ENCODE assay signal across 32 cellular contexts in genomic region chr3:100562224-100562857, GRCh38. TPM values are rescaled to one million over a fixed set of nuclear protein-coding genes. Genes with fewer than 3 reads are reported as not detected.
DNase-seq lines count a peak whose midpoint lies in the region; ATAC-seq, FAIRE-seq and TF ChIP-seq lines count a peak whose summit lies in the region.
"Had no signal": no experiment of that assay in that cellular context is flagged by ENCODE, and none has a peak within 500 bp of the region (broad histone marks: within the 10 kb centered on the region; RNA-seq: fewer than 3 reads in every experiment).

No MANE protein-coding gene starts in this region.

- H3K9me3 ChIP-seq in A673 (ENCODE audit: low read depth, low read length, poor library complexity, severe bottlenecking) (no peaks in the 10 kb centered on the region), HUES48 (ENCODE audit: control insufficient read depth, insufficient read depth, low read length) (no peaks in the 10 kb centered on the region), right lobe of liver (no peaks in the 10 kb centered on the region), kidney (ENCODE audit: control insufficient read depth in 1 of 2, low read length in 2 of 2) (no peaks in the 10 kb centered on the region)
- H3K9me3 ChIP-seq: adrenal gland; BLaER1 treated with 17β-estradiol and CSF1 and Interleukin-3, amounts not matched to agents 10 nM and 100 nM; gastroesophageal sphincter; sigmoid colon had no signal

- POLR2A ChIA-PET in A673 (lab: Charles Lee; ENCODE audit: low non-redundant PET): no interaction called here

- ATAC-seq in right lobe of liver: no peak
- no peak for ATAC-seq in GM18873 (IDR thresholded peaks at IDR 0.05; ENCODE audit: low FRiP score, unreplicated experiment)
- ATAC-seq: activated T-cell treated with anti-CD3 and anti-CD28 coated beads, Interleukin-2, amount 50 U/mL, for 4 hours; GM12878; HCT116; PC-3 had no signal

- H3K9ac ChIP-seq in HUES48 (ENCODE audit: low read depth, low read length) (no peak overlapping the region), kidney (ENCODE audit: low read length in 2 of 2) (no peak overlapping the region)
- H3K9ac ChIP-seq: BLaER1 treated with 17β-estradiol and CSF1 and Interleukin-3, amounts not matched to agents 10 nM and 100 nM had no signal

- H3K4me1 ChIP-seq in A673 (ENCODE audit: insufficient read depth, low read length, poor library complexity, severe bottlenecking) (peaks cover 35% of the 10 kb centered on the region), HUES48 (ENCODE audit: control insufficient read depth, insufficient read depth, low read length) (peaks cover 27% of the 10 kb centered on the region), right lobe of liver (peaks cover 0 to 40% (median 8%) of the 10 kb centered on the region in 4 donors), kidney (ENCODE audit: control insufficient read depth in 1 of 2, insufficient read depth in 1 of 2, low read depth in 1 of 2, low read length in 2 of 2) (no peaks in the 10 kb centered on the region)
- H3K4me1 ChIP-seq: adrenal gland, gastroesophageal sphincter, sigmoid colon had no signal

- no peaks in the 10 kb centered on the region for H3K36me3 ChIP-seq in A673 (ENCODE audit: insufficient read depth, low read length, poor library complexity, severe bottlenecking)
- H3K36me3 ChIP-seq in HUES48 (ENCODE audit: control insufficient read depth, insufficient read depth, low read length): no peaks in the 10 kb centered on the region
- H3K36me3 ChIP-seq in bronchial epithelial cell (ENCODE audit: control insufficient read depth, insufficient read depth, low read length): no peaks in the 10 kb centered on the region
- H3K36me3 ChIP-seq in right lobe of liver: peaks cover 0 to 2% (median 0%) of the 10 kb centered on the region in 4 donors
- no peaks in the 10 kb centered on the region for H3K36me3 ChIP-seq in kidney (ENCODE audit: control insufficient read depth in 1 of 2, insufficient read depth in 2 of 2, low read length in 2 of 2)
- H3K36me3 ChIP-seq: adrenal gland; BLaER1 treated with 17β-estradiol and CSF1 and Interleukin-3, amounts not matched to agents 10 nM and 100 nM; brain microvascular endothelial cell; sigmoid colon had no signal

- H3K27me3 ChIP-seq in A673 (replicated peaks; ENCODE audit: insufficient read depth, low read depth, low read length, poor library complexity) (no peaks in the 10 kb centered on the region), HUES48 (ENCODE audit: control insufficient read depth, insufficient read depth, low read length) (no peaks in the 10 kb centered on the region), bronchial epithelial cell (ENCODE audit: control insufficient read depth, insufficient read depth, low read length) (no peaks in the 10 kb centered on the region), right lobe of liver (no peaks in the 10 kb centered on the region)
- H3K27me3 ChIP-seq: adrenal gland; BLaER1 treated with 17β-estradiol and CSF1 and Interleukin-3, amounts not matched to agents 10 nM and 100 nM; brain microvascular endothelial cell; gastroesophageal sphincter; sigmoid colon had no signal

- DNase-seq in A673 (ENCODE audit: low spot score) (no peak), bronchial epithelial cell (ENCODE audit: low read depth) (peak; percentile 77), right lobe of liver (no peak), kidney glomerular epithelial cell (lab: John Stamatoyannopoulos, UW) (no peak), kidney (no peak), DMS 273 (lab: John Stamatoyannopoulos, UW; ENCODE audit: unreplicated experiment) (no peak)
- DNase-seq: ACHN; activated CD4-positive, alpha-beta T cell treated with anti-CD3 and anti-CD28 coated beads for 48 hours; activated naive CD4-positive, alpha-beta T cell; activated T-cell treated with anti-CD3 and anti-CD28 coated beads, Interleukin-2, amount 50 U/mL, for 4 hours; adrenal gland; brain microvascular endothelial cell; effector CD8-positive, alpha-beta T cell; NCI-H1105; NCI-H2029 treated with DMSO at 0.1 percent for 48 hours; NCI-H446; PC-3; SHP77 treated with DMSO at 0.1 percent for 48 hours; sigmoid colon; T-helper 1 cell; trophoblast cell had no signal

- H3K27ac ChIP-seq in A673 (ENCODE audit: low read depth, low read length, poor library complexity, severe bottlenecking): peak overlapping the region; percentile 60
- H3K27ac ChIP-seq in HUES48 (ENCODE audit: low read depth, low read length): peak overlapping the region; percentile 84
- H3K27ac ChIP-seq in right lobe of liver: peak overlapping the region in 2 of 3 donors; percentile 40 to 77
- H3K27ac ChIP-seq in kidney (ENCODE audit: low read depth in 2 of 2, low read length in 2 of 2): no peak overlapping the region
- H3K27ac ChIP-seq: adrenal gland; BLaER1 treated with 17β-estradiol and CSF1 and Interleukin-3, amounts not matched to agents 10 nM and 100 nM; brain microvascular endothelial cell; gastroesophageal sphincter; sigmoid colon had no signal

- intact Hi-C loops in A673 (cut with micrococcal nuclease; ENCODE audit: unreplicated experiment): loop anchor here (1.0 kb wide), 1 partner anchor 48 kb away; no protein-coding TSS in a partner anchor
- intact Hi-C loops in right lobe of liver (cut with DNase I): no loop called here
- intact Hi-C loops in kidney (cut with DNase I): no loop called here

- BruUV-seq in A673 (replicated peaks; lab: Mats Ljungman, UMichigan): no TSS peak

- H3K4me3 ChIP-seq in A673 (ENCODE audit: low read depth, low read length, poor library complexity, severe bottlenecking) (peak overlapping the region; percentile 13), HUES48 (ENCODE audit: low read depth, low read length) (no peak overlapping the region), bronchial epithelial cell (ENCODE audit: low read depth, low read length) (no peak overlapping the region), right lobe of liver (no peak overlapping the region), kidney (ENCODE audit: low read length in 2 of 2) (no peak overlapping the region)
- H3K4me3 ChIP-seq: adrenal gland; BLaER1 treated with 17β-estradiol and CSF1 and Interleukin-3, amounts not matched to agents 10 nM and 100 nM; gastroesophageal sphincter; GM12878; lung; sigmoid colon had no signal

- TF ChIP-seq POLR2A in right lobe of liver (IDR thresholded peaks at IDR 0.05): no peak

- FAIRE-seq in bronchial epithelial cell (lab: Jason Lieb, UNC) (no peak), kidney (lab: Jason Lieb, UNC) (no peak)
- FAIRE-seq: GM12878 had no signal

- CTCF ChIA-PET in A673 (lab: Charles Lee): no interaction called here

- TF ChIP-seq CTCF in A673 (conservative IDR thresholded peaks at IDR 0.05; ENCODE audit: low read depth, low read length) (no peak), bronchial epithelial cell (IDR thresholded peaks at IDR 0.05; ENCODE audit: insufficient read depth, low read length, severe bottlenecking) (no peak), right lobe of liver (IDR thresholded peaks at IDR 0.05) (no peak), kidney (IDR thresholded peaks at IDR 0.05; ENCODE audit: borderline replicate concordance, extremely low read depth, insufficient read depth) (no peak)

- WGBS in right lobe of liver (ENCODE audit: insufficient coverage, low coverage, low lambda C conversion rate, missing lambda C conversion rate): 92% methylated on average over 4 of the region's 4 CpGs

RNA-seq across cellular contexts. Expression of gene ADGRG7, which starts 47.1 kb away (rescaled TPM):
- total RNA-seq in A673 (2021): 2.4 and 2.7 TPM in 2 replicates
- total RNA-seq in bronchial epithelial cell: under 0.01 TPM in 1 of 2 replicates, not detected in the other
- total RNA-seq in right lobe of liver: 10 to 100 TPM in 4 of 6 experiments, 1 to 10 TPM in 2; 1.9 to 27.2 (median 21.8) TPM
- total RNA-seq in kidney: not detected
- polyA plus RNA-seq in kidney (ENCODE audit: insufficient read depth, low read depth, low replicate concordance): not detected
- total RNA-seq: activated T-cell treated with anti-CD3 and anti-CD28 coated beads, Interleukin-2, amount 50 U/mL, for 4 hours; adrenal gland; kidney epithelial cell; lung; neural crest cell; PC-3; sigmoid colon had no signal
- polyA plus RNA-seq: adrenal gland, esophagus, IgD-negative memory B cell, lung had no signal

Comparison
In these comparisons a context has a peak if more than half of its experiments do, and no peak if none do; other contexts are left out.
1. H3K27ac ChIP-seq: peak in A673 (single experiment), HUES48 (single experiment) and right lobe of liver (2 of 3); none in kidney (0 of 2).